In genomic region chr17:75394332-75394918, GRCh38 we compare ENCODE assay signal across 8 cellular contexts. TPM values are rescaled to one million over a fixed set of nuclear protein-coding genes. Genes with fewer than 3 reads are reported as not detected.
DNase-seq lines count a peak whose midpoint lies in the region; ATAC-seq and TF ChIP-seq lines count a peak whose summit lies in the region.

No MANE protein-coding gene starts in this region.

- peak overlapping the region; percentile 57 for H3K18ac ChIP-seq in trophoblast cell (ENCODE audit: low read length)

- peaks cover 33% of the 10 kb centered on the region for H3K36me3 Mint-ChIP-seq in activated naive CD4-positive, alpha-beta T cell treated with anti-CD3 and anti-CD28 coated beads, Interleukin-2, amount 10 ng/mL, durations not matched to agents 7 days and 5 days

- H3F3A ChIP-seq in PC-3 (ENCODE audit: low read length, unreplicated experiment), result no peaks in the 10 kb centered on the region

- no peak overlapping the region for H2BK120ac ChIP-seq in trophoblast cell (ENCODE audit: insufficient read depth, low read length, poor library complexity)

- H3K27me3 ChIP-seq in PC-3 (ENCODE audit: low read length) (no peaks in the 10 kb centered on the region), trophoblast cell (ENCODE audit: insufficient read depth, low read length) (no peaks in the 10 kb centered on the region)

- H3K27ac ChIP-seq in PC-3 (ENCODE audit: low read length) (peak overlapping the region; percentile 57), trophoblast cell (ENCODE audit: low read depth, low read length) (peak overlapping the region; percentile 54)

- peak overlapping the region; percentile 77 for H3K14ac ChIP-seq in trophoblast cell (ENCODE audit: low read length)

- no peak for DNase-seq in activated naive CD4-positive, alpha-beta T cell treated with anti-CD3 and anti-CD28 coated beads, Interleukin-2, amount 10 ng/mL, durations not matched to agents 7 days and 5 days
- DNase-seq in activated naive CD4-positive, alpha-beta T cell treated with anti-CD3 and anti-CD28 coated beads, Interleukin-2, amount 50 U/mL, for 16 hours, result no peak
- DNase-seq in PC-3, result peak; percentile 20
- peak; percentile 22 for DNase-seq in epithelial cell of esophagus (ENCODE audit: low read depth)
- no peak for DNase-seq in trophoblast cell
- no peak for DNase-seq in GDM1 (lab: John Stamatoyannopoulos, UW)
- no peak for DNase-seq in NCI-H128 (lab: John Stamatoyannopoulos, UW; ENCODE audit: unreplicated experiment)

- H2AFZ ChIP-seq in PC-3 (ENCODE audit: low read length) (peak overlapping the region; percentile 60), trophoblast cell (ENCODE audit: insufficient read depth, low read length, poor library complexity) (peak overlapping the region; percentile 25)

- no peaks in the 10 kb centered on the region for H3K27me3 Mint-ChIP-seq in activated naive CD4-positive, alpha-beta T cell treated with anti-CD3 and anti-CD28 coated beads, Interleukin-2, amount 10 ng/mL, durations not matched to agents 7 days and 5 days

- peak overlapping the region; percentile 81 for H3K27ac Mint-ChIP-seq in activated naive CD4-positive, alpha-beta T cell treated with anti-CD3 and anti-CD28 coated beads, Interleukin-2, amount 10 ng/mL, durations not matched to agents 7 days and 5 days

- H3K4me1 Mint-ChIP-seq in activated naive CD4-positive, alpha-beta T cell treated with anti-CD3 and anti-CD28 coated beads, Interleukin-2, amount 10 ng/mL, durations not matched to agents 7 days and 5 days, result peaks cover 62% of the 10 kb centered on the region

- POLR2A ChIA-PET in PC-3 (lab: Charles Lee; ENCODE audit: unreplicated experiment), result interaction anchor here (1.4 kb wide), 1 partner anchor 105 kb away, joined by 4 read pairs; the partner anchor contains the start of gene SLC25A19

- H2BK5ac ChIP-seq in trophoblast cell (ENCODE audit: low read depth, low read length, poor library complexity), result no peak overlapping the region

- peaks cover 30% of the 10 kb centered on the region for H3K4me1 ChIP-seq in PC-3 (ENCODE audit: insufficient read depth, low read length)
- peaks cover 0 to 2% of the 10 kb centered on the region in 2 experiments for H3K4me1 ChIP-seq in trophoblast cell (ENCODE audit: control insufficient read depth in 1 of 2, insufficient read depth in 2 of 2, low read length in 2 of 2)

- no peaks in the 10 kb centered on the region for H3K9me3 Mint-ChIP-seq in activated naive CD4-positive, alpha-beta T cell treated with anti-CD3 and anti-CD28 coated beads, Interleukin-2, amount 10 ng/mL, durations not matched to agents 7 days and 5 days

- H3K23ac ChIP-seq in trophoblast cell (ENCODE audit: low read length), result no peak overlapping the region

- H3K9me3 ChIP-seq in PC-3 (ENCODE audit: low read length) (no peaks in the 10 kb centered on the region), trophoblast cell (ENCODE audit: insufficient read depth, low read depth, low read length) (no peaks in the 10 kb centered on the region)

- no peak overlapping the region for H2AK5ac ChIP-seq in trophoblast cell (ENCODE audit: low read length)

- peak overlapping the region; percentile 87 for H3K4me3 Mint-ChIP-seq in activated naive CD4-positive, alpha-beta T cell treated with anti-CD3 and anti-CD28 coated beads, Interleukin-2, amount 10 ng/mL, durations not matched to agents 7 days and 5 days

- peaks cover 94% of the 10 kb centered on the region for H3K79me2 ChIP-seq in PC-3 (ENCODE audit: low read length)
- H3K79me2 ChIP-seq in trophoblast cell (ENCODE audit: control insufficient read depth, insufficient read depth, low read length, poor library complexity), result peaks cover 20% of the 10 kb centered on the region

- CTCF ChIA-PET in activated naive CD4-positive, alpha-beta T cell treated with anti-CD3 and anti-CD28 coated beads, Interleukin-2, amount 10 ng/mL, durations not matched to agents 7 days and 5 days (lab: Charles Lee), result interaction anchor here (0.9 to 4.1 kb wide), 11 partner anchors 9 to 125 kb away, joined by 3 to 25 read pairs (median 4); partner anchors contain the start of gene MIF4GD
- CTCF ChIA-PET in PC-3 (lab: Charles Lee), result interaction anchor here (0.6 to 3.5 kb wide), 5 partner anchors 11 to 124 kb away, joined by 4 to 18 read pairs (median 6); partner anchors contain the start of genes MIF4GD and SLC25A19

- peak; percentile 14 for ATAC-seq in PC-3
- ATAC-seq in GM18867 (IDR thresholded peaks at IDR 0.05; ENCODE audit: unreplicated experiment), result no peak

- intact Hi-C loops in PC-3 (cut with micrococcal nuclease), result loop anchor here (1.0 to 2.0 kb wide), 3 partner anchors 10 to 30 kb away; no protein-coding TSS in a partner anchor

- TF ChIP-seq CTCF in PC-3 (conservative IDR thresholded peaks at IDR 0.05; ENCODE audit: low read depth, low read length) (0 out of 2 replicates have a peak, but pooled peaks have one; percentile 1), epithelial cell of esophagus (IDR thresholded peaks at IDR 0.05; ENCODE audit: insufficient read depth, low read depth, low read length, missing control alignments) (no peak)

- BruUV-seq in PC-3 (replicated peaks; lab: Mats Ljungman, UMichigan), result TSS peak; percentile 93

- no peaks in the 10 kb centered on the region; the same call in 1 of the 2 replicates for H4K20me1 ChIP-seq in PC-3 (ENCODE audit: low read length)

- H4K8ac ChIP-seq in trophoblast cell (ENCODE audit: low read depth, low read length), result peak overlapping the region; percentile 81

- WGBS in trophoblast cell (ENCODE audit: extremely low coverage, insufficient coverage, insufficient read length), result no CpG with 5 or more reads among the region's 9 CpGs

- H3K36me3 ChIP-seq in PC-3 (ENCODE audit: low read depth, low read length), result peaks cover 17% of the 10 kb centered on the region
- no peaks in the 10 kb centered on the region for H3K36me3 ChIP-seq in trophoblast cell (ENCODE audit: control insufficient read depth in 1 of 2, insufficient read depth in 2 of 2, low read length in 2 of 2)

- peak overlapping the region; percentile 60 for H4K12ac ChIP-seq in trophoblast cell (ENCODE audit: low read depth, low read length)

- H3K9me2 ChIP-seq in PC-3 (replicated peaks; ENCODE audit: low read length), result no peaks in the 10 kb centered on the region

- H3K4me3 ChIP-seq in PC-3 (ENCODE audit: low read length) (peak overlapping the region; percentile 81), epithelial cell of esophagus (ENCODE audit: low read length) (peak overlapping the region; percentile 81), trophoblast cell (ENCODE audit: low read depth, low read length) (peak overlapping the region; percentile 71)

- H3K4ac ChIP-seq in trophoblast cell (ENCODE audit: low read depth, low read length), result peak overlapping the region; percentile 39

- H4K91ac ChIP-seq in trophoblast cell (ENCODE audit: low read depth, low read length), result peak overlapping the region; percentile 27

- H2BK12ac ChIP-seq in trophoblast cell (ENCODE audit: low read length), result no peak overlapping the region

- H3K9ac ChIP-seq in PC-3 (ENCODE audit: low read length) (peak overlapping the region; percentile 81), trophoblast cell (ENCODE audit: low read length) (peak overlapping the region; percentile 50)

- peak overlapping the region; percentile 97 for H3K4me2 ChIP-seq in PC-3 (ENCODE audit: low read length)
- peak overlapping the region; percentile 63 for H3K4me2 ChIP-seq in trophoblast cell (ENCODE audit: low read length)

- peaks cover 8% of the 10 kb centered on the region for H3K79me1 ChIP-seq in trophoblast cell (ENCODE audit: low read length)

RNA-seq across cellular contexts. Expression of gene GRB2, which starts 11.1 kb away (rescaled TPM):
- 224 and 282 TPM in 2 replicates for total RNA-seq in PC-3 (2014; rRNA removed)
- 120 and 126 TPM in 2 replicates for polyA plus RNA-seq in trophoblast cell (2013)

Comparison
In these comparisons a context has a peak if more than half of its experiments do, and no peak if none do; other contexts are left out.
1. DNase-seq: peak in PC-3 (single experiment) and epithelial cell of esophagus (single experiment); none in activated naive CD4-positive, alpha-beta T cell treated with anti-CD3 and anti-CD28 coated beads, Interleukin-2, amount 10 ng/mL, durations not matched to agents 7 days and 5 days (single experiment), activated naive CD4-positive, alpha-beta T cell treated with anti-CD3 and anti-CD28 coated beads, Interleukin-2, amount 50 U/mL, for 16 hours (single experiment), trophoblast cell (0 of 2), GDM1 (single experiment) and NCI-H128 (single experiment).
2. Peak in every context shown above with its lines, with median percentiles within 50 percentile points of each other: H3K4me3 ChIP-seq.